In genomic region chr14:29971101-29971500, GRCh38 we compare ENCODE assay signal across 2 cellular contexts.
TF ChIP-seq lines count a peak whose summit lies in the region.

No MANE protein-coding gene starts in this region.

TF ChIP-seq in GM23338, 12 proteins besides CTCF, POLR2A, EP300 and RAD21 (continued from another document):
- TF ChIP-seq REST (IDR thresholded peaks at IDR 0.05; ENCODE audit: unreplicated experiment) (no peak), POLR2AphosphoS5 (IDR thresholded peaks at IDR 0.05; ENCODE audit: low read depth) (no peak), STAT1 (IDR thresholded peaks at IDR 0.05; ENCODE audit: unreplicated experiment) (no peak), ZNF331 (CRISPR knock-in tag; IDR thresholded peaks at IDR 0.05; ENCODE audit: low read depth) (no peak), JUNB (IDR thresholded peaks at IDR 0.05; ENCODE audit: unreplicated experiment) (no peak)
- TF ChIP-seq, protein P1, sequence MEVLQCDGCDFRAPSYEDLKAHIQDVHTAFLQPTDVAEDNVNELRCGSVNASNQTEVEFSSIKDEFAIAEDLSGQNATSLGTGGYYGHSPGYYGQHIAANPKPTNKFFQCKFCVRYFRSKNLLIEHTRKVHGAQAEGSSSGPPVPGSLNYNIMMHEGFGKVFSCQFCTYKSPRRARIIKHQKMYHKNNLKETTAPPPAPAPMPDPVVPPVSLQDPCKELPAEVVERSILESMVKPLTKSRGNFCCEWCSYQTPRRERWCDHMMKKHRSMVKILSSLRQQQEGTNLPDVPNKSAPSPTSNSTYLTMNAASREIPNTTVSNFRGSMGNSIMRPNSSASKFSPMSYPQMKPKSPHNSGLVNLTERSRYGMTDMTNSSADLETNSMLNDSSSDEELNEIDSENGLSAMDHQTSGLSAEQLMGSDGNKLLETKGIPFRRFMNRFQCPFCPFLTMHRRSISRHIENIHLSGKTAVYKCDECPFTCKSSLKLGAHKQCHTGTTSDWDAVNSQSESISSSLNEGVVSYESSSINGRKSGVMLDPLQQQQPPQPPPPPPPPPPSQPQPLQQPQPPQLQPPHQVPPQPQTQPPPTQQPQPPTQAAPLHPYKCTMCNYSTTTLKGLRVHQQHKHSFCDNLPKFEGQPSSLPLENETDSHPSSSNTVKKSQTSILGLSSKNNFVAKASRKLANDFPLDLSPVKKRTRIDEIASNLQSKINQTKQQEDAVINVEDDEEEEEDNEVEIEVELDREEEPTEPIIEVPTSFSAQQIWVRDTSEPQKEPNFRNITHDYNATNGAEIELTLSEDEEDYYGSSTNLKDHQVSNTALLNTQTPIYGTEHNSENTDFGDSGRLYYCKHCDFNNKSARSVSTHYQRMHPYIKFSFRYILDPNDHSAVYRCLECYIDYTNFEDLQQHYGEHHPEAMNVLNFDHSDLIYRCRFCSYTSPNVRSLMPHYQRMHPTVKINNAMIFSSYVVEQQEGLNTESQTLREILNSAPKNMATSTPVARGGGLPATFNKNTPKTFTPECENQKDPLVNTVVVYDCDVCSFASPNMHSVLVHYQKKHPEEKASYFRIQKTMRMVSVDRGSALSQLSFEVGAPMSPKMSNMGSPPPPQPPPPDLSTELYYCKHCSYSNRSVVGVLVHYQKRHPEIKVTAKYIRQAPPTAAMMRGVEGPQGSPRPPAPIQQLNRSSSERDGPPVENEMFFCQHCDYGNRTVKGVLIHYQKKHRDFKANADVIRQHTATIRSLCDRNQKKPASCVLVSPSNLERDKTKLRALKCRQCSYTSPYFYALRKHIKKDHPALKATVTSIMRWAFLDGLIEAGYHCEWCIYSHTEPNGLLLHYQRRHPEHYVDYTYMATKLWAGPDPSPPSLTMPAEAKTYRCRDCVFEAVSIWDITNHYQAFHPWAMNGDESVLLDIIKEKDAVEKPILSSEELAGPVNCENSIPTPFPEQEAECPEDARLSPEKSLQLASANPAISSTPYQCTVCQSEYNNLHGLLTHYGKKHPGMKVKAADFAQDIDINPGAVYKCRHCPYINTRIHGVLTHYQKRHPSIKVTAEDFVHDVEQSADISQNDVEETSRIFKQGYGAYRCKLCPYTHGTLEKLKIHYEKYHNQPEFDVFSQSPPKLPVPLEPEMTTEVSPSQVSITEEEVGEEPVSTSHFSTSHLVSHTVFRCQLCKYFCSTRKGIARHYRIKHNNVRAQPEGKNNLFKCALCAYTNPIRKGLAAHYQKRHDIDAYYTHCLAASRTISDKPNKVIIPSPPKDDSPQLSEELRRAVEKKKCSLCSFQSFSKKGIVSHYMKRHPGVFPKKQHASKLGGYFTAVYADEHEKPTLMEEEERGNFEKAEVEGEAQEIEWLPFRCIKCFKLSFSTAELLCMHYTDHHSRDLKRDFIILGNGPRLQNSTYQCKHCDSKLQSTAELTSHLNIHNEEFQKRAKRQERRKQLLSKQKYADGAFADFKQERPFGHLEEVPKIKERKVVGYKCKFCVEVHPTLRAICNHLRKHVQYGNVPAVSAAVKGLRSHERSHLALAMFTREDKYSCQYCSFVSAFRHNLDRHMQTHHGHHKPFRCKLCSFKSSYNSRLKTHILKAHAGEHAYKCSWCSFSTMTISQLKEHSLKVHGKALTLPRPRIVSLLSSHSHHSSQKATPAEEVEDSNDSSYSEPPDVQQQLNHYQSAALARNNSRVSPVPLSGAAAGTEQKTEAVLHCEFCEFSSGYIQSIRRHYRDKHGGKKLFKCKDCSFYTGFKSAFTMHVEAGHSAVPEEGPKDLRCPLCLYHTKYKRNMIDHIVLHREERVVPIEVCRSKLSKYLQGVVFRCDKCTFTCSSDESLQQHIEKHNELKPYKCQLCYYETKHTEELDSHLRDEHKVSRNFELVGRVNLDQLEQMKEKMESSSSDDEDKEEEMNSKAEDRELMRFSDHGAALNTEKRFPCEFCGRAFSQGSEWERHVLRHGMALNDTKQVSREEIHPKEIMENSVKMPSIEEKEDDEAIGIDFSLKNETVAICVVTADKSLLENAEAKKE (CRISPR knock-in tag; IDR thresholded peaks at IDR 0.05) = no peak
- TF ChIP-seq, protein P2, sequence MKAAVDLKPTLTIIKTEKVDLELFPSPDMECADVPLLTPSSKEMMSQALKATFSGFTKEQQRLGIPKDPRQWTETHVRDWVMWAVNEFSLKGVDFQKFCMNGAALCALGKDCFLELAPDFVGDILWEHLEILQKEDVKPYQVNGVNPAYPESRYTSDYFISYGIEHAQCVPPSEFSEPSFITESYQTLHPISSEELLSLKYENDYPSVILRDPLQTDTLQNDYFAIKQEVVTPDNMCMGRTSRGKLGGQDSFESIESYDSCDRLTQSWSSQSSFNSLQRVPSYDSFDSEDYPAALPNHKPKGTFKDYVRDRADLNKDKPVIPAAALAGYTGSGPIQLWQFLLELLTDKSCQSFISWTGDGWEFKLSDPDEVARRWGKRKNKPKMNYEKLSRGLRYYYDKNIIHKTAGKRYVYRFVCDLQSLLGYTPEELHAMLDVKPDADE (IDR thresholded peaks at IDR 0.05) = no peak

TF ChIP-seq in WTC11, 78 proteins besides CTCF, POLR2A, EP300 and RAD21 (continued from another document):
- TF ChIP-seq AR (CRISPR knock-in tag; IDR thresholded peaks at IDR 0.05) (no peak), IRF1 (CRISPR knock-in tag; IDR thresholded peaks at IDR 0.05) (no peak), ATF6 (CRISPR knock-in tag; IDR thresholded peaks at IDR 0.05) (no peak), ESRRA (CRISPR knock-in tag; IDR thresholded peaks at IDR 0.05; ENCODE audit: borderline replicate concordance) (no peak), FOXJ3 (CRISPR knock-in tag; IDR thresholded peaks at IDR 0.05; ENCODE audit: borderline replicate concordance) (no peak), CREB1 (CRISPR knock-in tag; IDR thresholded peaks at IDR 0.05) (no peak), MXD4 (CRISPR knock-in tag; IDR thresholded peaks at IDR 0.05; ENCODE audit: borderline replicate concordance) (no peak), ZNF317 (CRISPR knock-in tag; IDR thresholded peaks at IDR 0.05; ENCODE audit: borderline replicate concordance, low read depth) (no peak)
